11 cellular contexts compared by ENCODE assay signal in genomic region chr20:19915111-19915798, GRCh38.
DNase-seq lines count a peak whose midpoint lies in the region; ATAC-seq and TF ChIP-seq lines count a peak whose summit lies in the region.
"Had no signal": no experiment of that assay in that cellular context is flagged by ENCODE, and none has a peak within 500 bp of the region (broad histone marks: within the 10 kb centered on the region; RNA-seq: fewer than 3 reads in every experiment).

No MANE protein-coding gene starts in this region.

- no peaks in the 10 kb centered on the region for H3K27me3 ChIP-seq in GM06990 (replicated peaks; ENCODE audit: control insufficient read depth, insufficient read depth, low read length)
- no peaks in the 10 kb centered on the region for H3K27me3 ChIP-seq in PC-3 (ENCODE audit: low read length)
- no peaks in the 10 kb centered on the region for H3K27me3 ChIP-seq in esophagus squamous epithelium

- peak overlapping the region; percentile 77 for H3K27ac ChIP-seq in PC-3 (ENCODE audit: low read length)
- peak overlapping the region; percentile 42 to 86 (median 73) for H3K27ac ChIP-seq in esophagus squamous epithelium

- ATAC-seq in PC-3 (no peak), omental fat pad (ENCODE audit: low FRiP score) (peak; percentile 52)

- no peak overlapping the region for H2AFZ ChIP-seq in PC-3 (ENCODE audit: low read length)

- no peaks in the 10 kb centered on the region for H3K9me2 ChIP-seq in PC-3 (replicated peaks; ENCODE audit: low read length)

- 52 to 67% methylated on average over 6 of the region's 6 CpGs for WGBS in esophagus squamous epithelium, 2 donors

- no peaks in the 10 kb centered on the region for H3F3A ChIP-seq in PC-3 (ENCODE audit: low read length, unreplicated experiment)

- no peaks in the 10 kb centered on the region for H3K9me3 ChIP-seq in PC-3 (ENCODE audit: low read length)
- no peaks in the 10 kb centered on the region for H3K9me3 ChIP-seq in esophagus squamous epithelium

- POLR2A ChIA-PET in PC-3 (lab: Charles Lee; ENCODE audit: unreplicated experiment) = interaction anchor here (0.5 kb wide), 1 partner anchor 14 kb away, joined by 5 read pairs; no protein-coding TSS in a partner anchor

- BruUV-seq in PC-3 (replicated peaks; lab: Mats Ljungman, UMichigan) = no TSS peak

- TF ChIP-seq POLR2A in esophagus squamous epithelium (IDR thresholded peaks at IDR 0.05) = no peak

- no peaks in the 10 kb centered on the region for H4K20me1 ChIP-seq in PC-3 (ENCODE audit: low read length)

- TF ChIP-seq CTCF in GM06990 (IDR thresholded peaks at IDR 0.05; ENCODE audit: insufficient read depth, low read length, poor library complexity, severe bottlenecking) (no peak), PC-3 (conservative IDR thresholded peaks at IDR 0.05; ENCODE audit: low read depth, low read length) (no peak), esophagus squamous epithelium (IDR thresholded peaks at IDR 0.05) (no peak), omental fat pad (IDR thresholded peaks at IDR 0.05) (no peak)

- peaks cover 23% of the 10 kb centered on the region for H3K4me1 ChIP-seq in PC-3 (ENCODE audit: insufficient read depth, low read length)
- peaks cover 18 to 77% (median 38%) of the 10 kb centered on the region in 3 donors for H3K4me1 ChIP-seq in esophagus squamous epithelium

- DNase-seq in GM06990 (ENCODE audit: extremely low read depth, insufficient read length) = peak; percentile 56
- no peak for DNase-seq in PC-3
- DNase-seq in esophagus squamous epithelium (lab: John Stamatoyannopoulos, UW) = no peak
- DNase-seq in omental fat pad (ENCODE audit: low spot score) = no peak
- DNase-seq in NCI-H510A (lab: John Stamatoyannopoulos, UW) = no peak
- DNase-seq in NCI-H1694 treated with DMSO at 0.1 percent for 48 hours (lab: John Stamatoyannopoulos, UW) = no peak
- DNase-seq in activated CD4-positive, CD25-positive, alpha-beta regulatory T cell treated with anti-CD3 and anti-CD28 coated beads, Interleukin-2, amount 50 U/mL, for 72 hours = no peak
- no peak for DNase-seq in stimulated activated naive CD4-positive, alpha-beta T cell treated with Interleukin-2 at 50 U/mL for 16 hours (lab: John Stamatoyannopoulos, UW)
- DNase-seq: C1 segment of cervical spinal cord, NCI-H2081, T-helper 2 cell had no signal

- intact Hi-C loops in PC-3 (cut with micrococcal nuclease) = no loop called here
- intact Hi-C loops in esophagus squamous epithelium (cut with DNase I) = no loop called here

- H3K4me2 ChIP-seq in PC-3 (ENCODE audit: low read length) = no peak overlapping the region

- CTCF ChIA-PET in PC-3 (lab: Charles Lee) = no interaction called here

- H3K79me2 ChIP-seq in PC-3 (ENCODE audit: low read length) = peaks cover 6% of the 10 kb centered on the region; the same call in 1 of the 2 replicates

- H3K36me3 ChIP-seq in GM06990 (ENCODE audit: control insufficient read depth, insufficient read depth, low read length) (no peaks in the 10 kb centered on the region), PC-3 (ENCODE audit: low read depth, low read length) (no peaks in the 10 kb centered on the region), esophagus squamous epithelium (no peaks in the 10 kb centered on the region)

- H3K4me3 ChIP-seq in GM06990 (replicated peaks; ENCODE audit: low read depth, low read length) (no peak overlapping the region), PC-3 (ENCODE audit: low read length) (no peak overlapping the region), esophagus squamous epithelium (no peak overlapping the region)

- H3K9ac ChIP-seq in PC-3 (ENCODE audit: low read length) = peak overlapping the region; percentile 60; the same call in 1 of the 2 replicates
